In the genomic region with DNA sequence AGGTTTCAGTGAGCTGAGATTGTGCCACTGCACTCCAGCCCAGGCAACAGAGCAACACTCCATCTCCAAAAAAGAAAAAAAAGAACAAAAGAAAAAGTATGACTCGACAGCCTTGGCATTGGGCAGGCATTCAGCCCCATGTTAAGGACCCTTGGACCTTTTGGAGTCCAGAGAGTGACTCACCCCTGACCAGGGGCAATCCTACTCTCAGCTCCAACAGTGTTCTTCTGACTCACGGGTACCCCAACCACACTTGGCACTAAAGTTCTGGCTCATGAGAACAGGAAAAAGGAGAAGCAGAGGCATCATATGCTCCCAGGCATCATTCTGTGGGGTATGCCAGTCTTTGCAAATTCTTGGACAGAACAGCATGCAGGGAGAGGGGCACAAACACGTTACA, we compare ENCODE assay signal across 21 cellular contexts.
DNase-seq lines count a peak whose midpoint lies in the region; ATAC-seq, FAIRE-seq and TF ChIP-seq lines count a peak whose summit lies in the region.
"Had no signal": no experiment of that assay in that cellular context is flagged by ENCODE, and none has a peak within 500 bp of the region (broad histone marks: within the 10 kb centered on the region; RNA-seq: fewer than 3 reads in every experiment).

No MANE protein-coding gene starts in this region.

- no peaks in the 10 kb centered on the region for H3K9me3 ChIP-seq in osteoblast (ENCODE audit: low read depth, low read length)
- H3K9me3 ChIP-seq: Caco-2, lower lobe of right lung, pancreas had no signal

- H3K4me3 Mint-ChIP-seq in activated naive CD4-positive, alpha-beta T cell treated with anti-CD3 and anti-CD28 coated beads for 36 hours: no peak overlapping the region
- H3K4me3 Mint-ChIP-seq: activated CD4-positive, alpha-beta memory T cell treated with anti-CD3 and anti-CD28 coated beads for 36 hours; activated naive CD8-positive, alpha-beta T cell; activated T-cell treated with anti-CD3 and anti-CD28 coated beads, Interleukin-2, amount 50 U/mL, for 24 hours; naive B cell had no signal

- H3K4me1 ChIP-seq in osteoblast (ENCODE audit: insufficient read depth, low read length): peaks cover 5% of the 10 kb centered on the region
- H3K4me1 ChIP-seq: lower lobe of right lung, pancreas had no signal

- peak overlapping the region; percentile 33 for H3K4me2 ChIP-seq in osteoblast (ENCODE audit: insufficient read depth, low read length)
- H3K4me2 ChIP-seq: KMS-11 had no signal

- no peak overlapping the region for H3K27ac Mint-ChIP-seq in activated naive CD4-positive, alpha-beta T cell treated with anti-CD3 and anti-CD28 coated beads for 36 hours
- H3K27ac Mint-ChIP-seq: activated CD4-positive, alpha-beta memory T cell treated with anti-CD3 and anti-CD28 coated beads for 36 hours; activated naive CD8-positive, alpha-beta T cell; activated T-cell treated with anti-CD3 and anti-CD28 coated beads, Interleukin-2, amount 50 U/mL, for 24 hours had no signal

- no peaks in the 10 kb centered on the region for H3K36me3 Mint-ChIP-seq in activated naive CD4-positive, alpha-beta T cell treated with anti-CD3 and anti-CD28 coated beads for 36 hours (ENCODE audit: low read depth)
- H3K36me3 Mint-ChIP-seq: activated CD4-positive, alpha-beta memory T cell treated with anti-CD3 and anti-CD28 coated beads for 36 hours; activated naive CD8-positive, alpha-beta T cell had no signal

- no peak for ATAC-seq in esophagus mucosa
- ATAC-seq: lower lobe of right lung, pancreas had no signal

- H4K20me1 ChIP-seq in osteoblast (ENCODE audit: insufficient read depth, low read length): no peaks in the 10 kb centered on the region

- H3K4me3 ChIP-seq in epithelial cell of proximal tubule (ENCODE audit: low read depth, low read length): no peak overlapping the region
- H3K4me3 ChIP-seq in osteoblast (ENCODE audit: insufficient read depth, low read length): no peak overlapping the region
- H3K4me3 ChIP-seq: lower lobe of right lung, pancreas had no signal

- H3K4me1 Mint-ChIP-seq in activated naive CD4-positive, alpha-beta T cell treated with anti-CD3 and anti-CD28 coated beads for 36 hours (ENCODE audit: low read depth): no peaks in the 10 kb centered on the region

- no peaks in the 10 kb centered on the region for H3K9me3 Mint-ChIP-seq in activated naive CD4-positive, alpha-beta T cell treated with anti-CD3 and anti-CD28 coated beads for 36 hours
- H3K9me3 Mint-ChIP-seq: activated CD4-positive, alpha-beta memory T cell treated with anti-CD3 and anti-CD28 coated beads for 36 hours; activated T-cell treated with anti-CD3 and anti-CD28 coated beads, Interleukin-2, amount 50 U/mL, for 24 hours had no signal

- no peak overlapping the region for H2AFZ ChIP-seq in osteoblast (ENCODE audit: low read length)

- TF ChIP-seq CTCF in epithelial cell of proximal tubule (conservative IDR thresholded peaks at IDR 0.05; ENCODE audit: low read depth, low read length): no peak
- TF ChIP-seq CTCF in osteoblast (IDR thresholded peaks at IDR 0.05; ENCODE audit: extremely low read depth, low read depth, low read length): no peak

- no peaks in the 10 kb centered on the region for H3K27me3 Mint-ChIP-seq in activated naive CD4-positive, alpha-beta T cell treated with anti-CD3 and anti-CD28 coated beads for 36 hours (ENCODE audit: low read depth)
- H3K27me3 Mint-ChIP-seq: activated naive CD8-positive, alpha-beta T cell had no signal

- FAIRE-seq in RCC 7860 (lab: Jason Lieb, UNC): peak; percentile 79
- FAIRE-seq: pancreas had no signal

- intact Hi-C loops in activated naive CD4-positive, alpha-beta T cell treated with anti-CD3 and anti-CD28 coated beads for 36 hours (cut with micrococcal nuclease): no loop called here

- no peaks in the 10 kb centered on the region for H3K36me3 ChIP-seq in osteoblast (ENCODE audit: insufficient read depth, low read length)
- H3K36me3 ChIP-seq: lower lobe of right lung, pancreas had no signal

- no peaks in the 10 kb centered on the region for H3K79me2 ChIP-seq in osteoblast (ENCODE audit: insufficient read depth, low read length)

- H3K27ac ChIP-seq in osteoblast (ENCODE audit: low read depth, low read length): no peak overlapping the region
- H3K27ac ChIP-seq: HL-60, KMS-11, lower lobe of right lung, pancreas had no signal

- H3K27me3 ChIP-seq in osteoblast (ENCODE audit: insufficient read depth, low read length): peaks cover 21% of the 10 kb centered on the region
- H3K27me3 ChIP-seq: pancreas had no signal

- DNase-seq in ELR (ENCODE audit: low read depth): peak; percentile 63
- peak; percentile 89 for DNase-seq in RCC 7860 (ENCODE audit: low spot score)
- DNase-seq in epithelial cell of proximal tubule (ENCODE audit: low read depth): peak; percentile 61
- no peak for DNase-seq in osteoblast (ENCODE audit: insufficient read length, low spot score, missing footprints)
- DNase-seq in activated naive CD4-positive, alpha-beta T cell treated with anti-CD3 and anti-CD28 coated beads for 36 hours: no peak
- no peak for DNase-seq in activated effector memory CD4-positive, alpha-beta T cell treated with Interleukin-2 at 50 U/mL for 16 hours
- DNase-seq: activated CD4-positive, alpha-beta memory T cell treated with anti-CD3 and anti-CD28 coated beads for 36 hours; activated T-cell treated with anti-CD3 and anti-CD28 coated beads, Interleukin-2, amount 50 U/mL, for 24 hours; AML-193; Caco-2; effector CD8-positive, alpha-beta T cell; GOT3; lower lobe of right lung; naive B cell; pancreas; substantia nigra; SW 1271 had no signal

- CTCF ChIA-PET in activated naive CD4-positive, alpha-beta T cell treated with anti-CD3 and anti-CD28 coated beads for 36 hours (lab: Charles Lee): no interaction called here

Comparison
In these comparisons a context has a peak if more than half of its experiments do, and no peak if none do; other contexts are left out.
1. DNase-seq: peak in ELR (single experiment), RCC 7860 (single experiment) and epithelial cell of proximal tubule (single experiment); none in osteoblast (single experiment), activated naive CD4-positive, alpha-beta T cell treated with anti-CD3 and anti-CD28 coated beads for 36 hours (single experiment) and activated effector memory CD4-positive, alpha-beta T cell treated with Interleukin-2 at 50 U/mL for 16 hours (single experiment).